In genomic region chr22:43230983-43231723, GRCh38 we compare ENCODE assay signal across 8 cellular contexts. TPM values are rescaled to one million over a fixed set of nuclear protein-coding genes. Genes with fewer than 3 reads are reported as not detected.
DNase-seq lines count a peak whose midpoint lies in the region; ATAC-seq and TF ChIP-seq lines count a peak whose summit lies in the region.

No MANE protein-coding gene starts in this region.

- peaks cover 3% of the 10 kb centered on the region for H3K27me3 Mint-ChIP-seq in activated CD4-positive, alpha-beta T cell treated with anti-CD3 and anti-CD28 coated beads for 36 hours

- no peak overlapping the region for H3K27ac ChIP-seq in coronary artery

- no peaks in the 10 kb centered on the region for H3K36me3 Mint-ChIP-seq in activated CD4-positive, alpha-beta T cell treated with anti-CD3 and anti-CD28 coated beads for 36 hours (ENCODE audit: low read depth)

- no peak overlapping the region for H3K27ac Mint-ChIP-seq in activated CD4-positive, alpha-beta T cell treated with anti-CD3 and anti-CD28 coated beads for 36 hours

- in situ Hi-C loops in GM13977 (cut with MboI; ENCODE audit: low pct_unique_long_range_greater_than_20kb, low sequenced_read_pairs, unreplicated experiment) = no loop called here

- no peak overlapping the region for H3K4me3 ChIP-seq in coronary artery

- H3K4me1 Mint-ChIP-seq in activated CD4-positive, alpha-beta T cell treated with anti-CD3 and anti-CD28 coated beads for 36 hours = peaks cover 4% of the 10 kb centered on the region

- intact Hi-C loops in activated CD4-positive, alpha-beta T cell treated with anti-CD3 and anti-CD28 coated beads for 36 hours (cut with DNase I, micrococcal nuclease) = loop anchor here (1.0 kb wide), 4 partner anchors 32 to 154 kb away; partner anchors contain the start of gene TTLL12 (in 1 of the 2)

- DNase-seq in AG08395 (ENCODE audit: low spot score) = peak; percentile 65
- DNase-seq in GM13977 (ENCODE audit: low spot score) = peak; percentile 89
- peak; percentile 77 for DNase-seq in NCI-H2227 (lab: John Stamatoyannopoulos, UW; ENCODE audit: unreplicated experiment)
- DNase-seq in activated CD4-positive, alpha-beta T cell treated with anti-CD3 and anti-CD28 coated beads for 36 hours = peak; percentile 83
- no peak for DNase-seq in coronary artery (ENCODE audit: low spot score)
- DNase-seq in medulla oblongata (ENCODE audit: extremely low spot score) = peak; percentile 40
- DNase-seq in stimulated activated CD8-positive, alpha-beta memory T cell treated with anti-CD3 and anti-CD28 coated beads, Interleukin-4, amount 100 ng/mL, for 4 hours (ENCODE audit: low read depth in 2 of 2, low spot score in 1 of 2) = peak; percentile 19 to 20

- H3K9me3 Mint-ChIP-seq in activated CD4-positive, alpha-beta T cell treated with anti-CD3 and anti-CD28 coated beads for 36 hours (ENCODE audit: low read depth) = no peaks in the 10 kb centered on the region

- no peak overlapping the region for H3K4me3 Mint-ChIP-seq in activated CD4-positive, alpha-beta T cell treated with anti-CD3 and anti-CD28 coated beads for 36 hours

- TF ChIP-seq CTCF in GM13977 (IDR thresholded peaks at IDR 0.05; ENCODE audit: extremely low read depth, insufficient read depth, missing control alignments) = peak; percentile 99
- peak; percentile 82 for TF ChIP-seq CTCF in coronary artery (IDR thresholded peaks at IDR 0.05)

- CTCF ChIA-PET in activated CD4-positive, alpha-beta T cell treated with anti-CD3 and anti-CD28 coated beads for 36 hours (lab: Charles Lee) = interaction anchor here (0.6 to 3.8 kb wide), 15 partner anchors 9 to 154 kb away, joined by 3 to 38 read pairs (median 3); no protein-coding TSS in a partner anchor

- ATAC-seq in activated CD4-positive, alpha-beta T cell treated with anti-CD3 and anti-CD28 coated beads for 36 hours = peak; percentile 89
- ATAC-seq in GM21786 (IDR thresholded peaks at IDR 0.05; ENCODE audit: unreplicated experiment) = no peak

- POLR2A ChIA-PET in activated CD4-positive, alpha-beta T cell treated with anti-CD3 and anti-CD28 coated beads for 36 hours (lab: Charles Lee) = no interaction called here

RNA-seq across cellular contexts. Expression of gene TTLL12, which starts 44.2 kb away (rescaled TPM):
- 10 to 100 TPM; 75.8 to 85.2 TPM for total RNA-seq in activated CD4-positive, alpha-beta T cell treated with anti-CD3 and anti-CD28 coated beads for 36 hours
